In genomic region chr18:10131036-10131774, GRCh38 we compare ENCODE assay signal across 13 cellular contexts.
DNase-seq lines count a peak whose midpoint lies in the region; ATAC-seq, FAIRE-seq and TF ChIP-seq lines count a peak whose summit lies in the region.
"Had no signal": no experiment of that assay in that cellular context is flagged by ENCODE, and none has a peak within 500 bp of the region (broad histone marks: within the 10 kb centered on the region; RNA-seq: fewer than 3 reads in every experiment).

No MANE protein-coding gene starts in this region.

- DNase-seq in A549 (ENCODE audit: low read depth in 1 of 2, low spot score in 1 of 2) (no peak), epithelial cell of proximal tubule (ENCODE audit: low read depth) (no peak), neural crest cell (ENCODE audit: low read depth, low spot score) (no peak), G401 (ENCODE audit: low spot score) (no peak)
- DNase-seq in effector memory CD8-positive, alpha-beta T cell: no peak
- no peak for DNase-seq in naive thymus-derived CD4-positive, alpha-beta T cell
- DNase-seq: NCI-H1436 treated with DMSO at 0.1 percent for 48 hours had no signal

- no peak for TF ChIP-seq POLR2A in A549 (IDR thresholded peaks at IDR 0.05; ENCODE audit: low read length)

- no peaks in the 10 kb centered on the region for H3K9me3 ChIP-seq in A549
- H3K9me3 ChIP-seq in Loucy (ENCODE audit: insufficient read depth, low read depth, low read length): no peaks in the 10 kb centered on the region
- no peaks in the 10 kb centered on the region for H3K9me3 ChIP-seq in naive thymus-derived CD4-positive, alpha-beta T cell (ENCODE audit: control insufficient read depth in 2 of 3, low read length in 3 of 3)
- H3K9me3 ChIP-seq: neutrophil, SJCRH30 had no signal

- no peaks in the 10 kb centered on the region for H3K27me3 ChIP-seq in Loucy (ENCODE audit: insufficient read depth, low read length, poor library complexity, severe bottlenecking)
- H3K27me3 ChIP-seq in naive thymus-derived CD4-positive, alpha-beta T cell (ENCODE audit: control insufficient read depth in 2 of 2, insufficient read depth in 2 of 2, low read length in 2 of 2): peaks cover 0 to 5% of the 10 kb centered on the region in 2 donors
- H3K27me3 ChIP-seq: SJCRH30 had no signal

- POLR2A ChIA-PET in A549 (lab: Yijun Ruan, JAX): no interaction called here
- POLR2A ChIA-PET in naive thymus-derived CD4-positive, alpha-beta T cell (lab: Charles Lee): no interaction called here

- H3K4me1 ChIP-seq in A549 (no peaks in the 10 kb centered on the region), Loucy (ENCODE audit: insufficient read depth, low read length, poor library complexity, severe bottlenecking) (peaks cover 6% of the 10 kb centered on the region)
- no peaks in the 10 kb centered on the region for H3K4me1 ChIP-seq in naive thymus-derived CD4-positive, alpha-beta T cell (ENCODE audit: control insufficient read depth in 2 of 2, insufficient read depth in 2 of 2, low read length in 2 of 2)
- H3K4me1 ChIP-seq: BLaER1 treated with 17β-estradiol and CSF1 and Interleukin-3, amounts not matched to agents 10 nM and 100 nM; SJCRH30 had no signal

- H3K36me3 ChIP-seq in Loucy (ENCODE audit: insufficient read depth, low read length): no peaks in the 10 kb centered on the region
- no peaks in the 10 kb centered on the region for H3K36me3 ChIP-seq in naive thymus-derived CD4-positive, alpha-beta T cell (ENCODE audit: control insufficient read depth in 2 of 3, insufficient read depth in 3 of 3, low read length in 3 of 3)
- H3K36me3 ChIP-seq: BLaER1 treated with 17β-estradiol and CSF1 and Interleukin-3, amounts not matched to agents 10 nM and 100 nM; neutrophil; SJCRH30 had no signal

- intact Hi-C loops in naive thymus-derived CD4-positive, alpha-beta T cell (cut with micrococcal nuclease): no loop called here

- peaks cover 4% of the 10 kb centered on the region for H3K27me3 Mint-ChIP-seq in neural crest cell (ENCODE audit: low read depth)
- H3K27me3 Mint-ChIP-seq in effector memory CD8-positive, alpha-beta T cell: peaks cover 41 to 47% of the 10 kb centered on the region in 2 donors
- H3K27me3 Mint-ChIP-seq in naive thymus-derived CD4-positive, alpha-beta T cell: peaks cover 31 to 72% (median 35%) of the 10 kb centered on the region in 5 donors

- no peaks in the 10 kb centered on the region for H3K36me3 Mint-ChIP-seq in neural crest cell (ENCODE audit: low read depth)
- no peaks in the 10 kb centered on the region for H3K36me3 Mint-ChIP-seq in effector memory CD8-positive, alpha-beta T cell (ENCODE audit: insufficient read depth)
- H3K36me3 Mint-ChIP-seq in naive thymus-derived CD4-positive, alpha-beta T cell: no peaks in the 10 kb centered on the region

- no peaks in the 10 kb centered on the region for H4K20me1 ChIP-seq in Loucy (ENCODE audit: insufficient read depth, low read length, poor library complexity, severe bottlenecking)
- H4K20me1 ChIP-seq: BLaER1 treated with 17β-estradiol and CSF1 and Interleukin-3, amounts not matched to agents 10 nM and 100 nM had no signal

- no peak for ATAC-seq in A549
- no peak for ATAC-seq in effector memory CD8-positive, alpha-beta T cell (replicated peaks)
- ATAC-seq in GM21367 (IDR thresholded peaks at IDR 0.05; ENCODE audit: unreplicated experiment): no peak
- ATAC-seq in naive thymus-derived CD4-positive, alpha-beta T cell: no peak

- in situ Hi-C loops in G401 (cut with HindIII; ENCODE audit: low sequenced_read_pairs): no loop called here

- peak overlapping the region; percentile 70 for H3K4me3 Mint-ChIP-seq in neural crest cell
- no peak overlapping the region for H3K4me3 Mint-ChIP-seq in effector memory CD8-positive, alpha-beta T cell
- H3K4me3 Mint-ChIP-seq in naive thymus-derived CD4-positive, alpha-beta T cell: peak overlapping the region in 1 of 10 donors; percentile 10

- no peaks in the 10 kb centered on the region for H3F3A ChIP-seq in Loucy (ENCODE audit: low read depth)

- peaks cover 21% of the 10 kb centered on the region for H3K4me1 Mint-ChIP-seq in neural crest cell
- H3K4me1 Mint-ChIP-seq in effector memory CD8-positive, alpha-beta T cell (ENCODE audit: low read depth in 2 of 2): no peaks in the 10 kb centered on the region
- H3K4me1 Mint-ChIP-seq in naive thymus-derived CD4-positive, alpha-beta T cell: peaks cover 0 to 7% (median 0%) of the 10 kb centered on the region in 7 donors

- H3K9ac ChIP-seq in Loucy (ENCODE audit: low read depth, low read length, poor library complexity, severe bottlenecking): no peak overlapping the region
- H3K9ac ChIP-seq: BLaER1 treated with 17β-estradiol and CSF1 and Interleukin-3, amounts not matched to agents 10 nM and 100 nM had no signal

- 79% methylated on average over 9 of the region's 11 CpGs for WGBS in A549 (ENCODE audit: missing lambda C conversion rate)

- no peak overlapping the region for H3K27ac Mint-ChIP-seq in neural crest cell (ENCODE audit: unreplicated experiment)
- H3K27ac Mint-ChIP-seq in effector memory CD8-positive, alpha-beta T cell: no peak overlapping the region
- no peak overlapping the region for H3K27ac Mint-ChIP-seq in naive thymus-derived CD4-positive, alpha-beta T cell

- H3K79me2 ChIP-seq in Loucy (ENCODE audit: insufficient read depth, low read length): no peaks in the 10 kb centered on the region

- H3K4me3 ChIP-seq in A549 (no peak overlapping the region), Loucy (ENCODE audit: low read length, poor library complexity, severe bottlenecking) (peak overlapping the region; percentile 63), epithelial cell of proximal tubule (ENCODE audit: low read depth, low read length) (peak overlapping the region; percentile 38)
- H3K4me3 ChIP-seq in naive thymus-derived CD4-positive, alpha-beta T cell (ENCODE audit: low read length): no peak overlapping the region
- H3K4me3 ChIP-seq: BLaER1 treated with 17β-estradiol and CSF1 and Interleukin-3, amounts not matched to agents 10 nM and 100 nM; SJCRH30 had no signal

- peak overlapping the region; percentile 73 for H2AFZ ChIP-seq in Loucy (ENCODE audit: low read length)

- H3K9me2 ChIP-seq in Loucy (replicated peaks; ENCODE audit: low read depth, low read length): no peaks in the 10 kb centered on the region

- no peak overlapping the region for H3K27ac ChIP-seq in A549
- no peak overlapping the region for H3K27ac ChIP-seq in naive thymus-derived CD4-positive, alpha-beta T cell (ENCODE audit: low read depth, low read length)
- H3K27ac ChIP-seq: BLaER1 treated with 17β-estradiol and CSF1 and Interleukin-3, amounts not matched to agents 10 nM and 100 nM; neutrophil; SJCRH30 had no signal

- TF ChIP-seq EP300 in A549 (IDR thresholded peaks at IDR 0.05): no peak

- TF ChIP-seq CTCF in A549 (IDR thresholded peaks at IDR 0.05): no peak
- no peak for TF ChIP-seq CTCF in Loucy (conservative IDR thresholded peaks at IDR 0.05; ENCODE audit: low read length)
- no peak for TF ChIP-seq CTCF in epithelial cell of proximal tubule (conservative IDR thresholded peaks at IDR 0.05; ENCODE audit: low read depth, low read length)
- no peak for TF ChIP-seq CTCF in neural crest cell (conservative IDR thresholded peaks at IDR 0.05)

- TF ChIP-seq RAD21 in A549 (conservative IDR thresholded peaks at IDR 0.05 in 1 of 2, IDR thresholded peaks at IDR 0.05 in 1 of 2): no peak

- no peak for FAIRE-seq in A549 (lab: Jason Lieb, UNC)
- FAIRE-seq: GM12891 had no signal

- CTCF ChIA-PET in A549 (lab: Yijun Ruan, JAX): interaction anchor here (1.3 to 1.5 kb wide), 2 partner anchors 9 to 359 kb away, joined by 3 to 4 read pairs; no protein-coding TSS in a partner anchor
- CTCF ChIA-PET in naive thymus-derived CD4-positive, alpha-beta T cell (lab: Charles Lee): no interaction called here

- H3K4me2 ChIP-seq in A549 (peak overlapping the region; percentile 62; the same call in 2 of the 3 replicates), Loucy (ENCODE audit: low read depth, low read length, poor library complexity, severe bottlenecking) (peak overlapping the region; percentile 77)

- H3K9me3 Mint-ChIP-seq in neural crest cell: no peaks in the 10 kb centered on the region
- H3K9me3 Mint-ChIP-seq in effector memory CD8-positive, alpha-beta T cell: peaks cover 0 to 1% of the 10 kb centered on the region in 2 donors
- peaks cover 0 to 2% (median 0%) of the 10 kb centered on the region in 11 donors for H3K9me3 Mint-ChIP-seq in naive thymus-derived CD4-positive, alpha-beta T cell

TF ChIP-seq in A549, 52 proteins besides CTCF, POLR2A, EP300 and RAD21:
- no peak for TF ChIP-seq RFX5 (IDR thresholded peaks at IDR 0.05)
- no peak for TF ChIP-seq EHF (CRISPR knock-in tag; IDR thresholded peaks at IDR 0.05)

Comparison
In these comparisons a context has a peak if more than half of its experiments do, and no peak if none do; other contexts are left out.
1. H3K4me3 ChIP-seq: peak in Loucy (single experiment) and epithelial cell of proximal tubule (single experiment); none in A549 (single experiment) and naive thymus-derived CD4-positive, alpha-beta T cell (single experiment).